ENCODE assay signal across 24 cellular contexts in the genomic region with DNA sequence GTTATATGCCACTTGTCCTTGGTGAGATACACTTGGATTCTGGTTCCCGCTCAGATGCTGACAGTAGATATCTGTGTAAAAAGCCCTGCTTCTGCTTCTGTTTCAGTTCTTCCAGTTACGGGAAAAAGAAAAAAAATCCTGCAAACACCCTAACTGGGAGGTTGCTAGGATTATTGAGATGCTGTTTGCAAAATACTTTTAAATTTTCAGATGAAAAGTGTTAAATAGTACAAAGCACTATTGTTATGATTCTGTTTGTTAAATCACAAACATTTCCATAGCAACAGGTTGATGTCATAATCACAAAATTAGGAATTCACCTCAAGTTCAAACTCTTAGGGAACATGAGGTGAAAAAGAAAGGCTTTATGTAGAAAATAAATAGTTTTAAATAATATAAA.
DNase-seq lines count a peak whose midpoint lies in the region; ATAC-seq, FAIRE-seq and TF ChIP-seq lines count a peak whose summit lies in the region.
"Had no signal": no experiment of that assay in that cellular context is flagged by ENCODE, and none has a peak within 500 bp of the region (broad histone marks: within the 10 kb centered on the region; RNA-seq: fewer than 3 reads in every experiment).

No MANE protein-coding gene starts in this region.

- H3K4me3 ChIP-seq in K562, result no peak overlapping the region
- H3K4me3 ChIP-seq in skeletal muscle tissue (ENCODE audit: low read length in 3 of 3), result no peak overlapping the region
- H3K4me3 ChIP-seq: MG63, testis had no signal

- POLR2A ChIA-PET in K562 (lab: Yijun Ruan, JAX), result no interaction called here
- POLR2A ChIA-PET in HEK293T (lab: Yijun Ruan, JAX), result no interaction called here

- H3K27me3 ChIP-seq in K562 (ENCODE audit: control insufficient read depth in 2 of 2, insufficient read depth in 2 of 2, low read length in 2 of 2) (no peaks in the 10 kb centered on the region), skeletal muscle tissue (ENCODE audit: control insufficient read depth in 3 of 3, insufficient read depth in 3 of 3, low read length in 3 of 3) (peaks cover 0 to 4% (median 0%) of the 10 kb centered on the region in 3 donors)
- H3K27me3 ChIP-seq: esophagus squamous epithelium, testis had no signal

- no TSS peak for BruUV-seq in K562 (replicated peaks; lab: Mats Ljungman, UMichigan)

- no peaks in the 10 kb centered on the region for H4K20me1 ChIP-seq in K562 (replicated peaks; ENCODE audit: control insufficient read depth, insufficient read depth, low read length)

- H3K36me3 ChIP-seq in K562 (ENCODE audit: control insufficient read depth, insufficient read depth, low read length), result no peaks in the 10 kb centered on the region
- no peaks in the 10 kb centered on the region for H3K36me3 ChIP-seq in skeletal muscle tissue (ENCODE audit: control insufficient read depth in 3 of 3, insufficient read depth in 3 of 3, low read length in 3 of 3)
- H3K36me3 ChIP-seq: esophagus squamous epithelium, MG63 had no signal

- H3K9me3 Mint-ChIP-seq in activated T-helper 17 cell treated with anti-CD3 and anti-CD28 coated beads, Interleukin-2, amount 50 U/mL, for 72 hours, result no peaks in the 10 kb centered on the region
- H3K9me3 Mint-ChIP-seq: activated CD8-positive, alpha-beta T cell treated with anti-CD3 and anti-CD28 coated beads for 36 hours; effector memory CD8-positive, alpha-beta T cell; stimulated activated effector memory CD8-positive, alpha-beta T cell treated with anti-CD3 and anti-CD28 coated beads, Interleukin-12 subunit alpha, Interleukin-12 subunit beta, amount 100 ng/mL, for 72 hours had no signal

- in situ Hi-C loops in K562 (cut with MboI), result no loop called here

- H3K9me3 ChIP-seq in K562 (replicated peaks; ENCODE audit: control insufficient read depth, insufficient read depth, low read depth, low read length), result no peaks in the 10 kb centered on the region
- H3K9me3 ChIP-seq in skeletal muscle tissue (ENCODE audit: control insufficient read depth in 3 of 3, low read length in 3 of 3), result no peaks in the 10 kb centered on the region
- H3K9me3 ChIP-seq: esophagus squamous epithelium, MG63, testis had no signal

- H3K4me2 ChIP-seq in K562 (ENCODE audit: insufficient read depth, low read length), result no peak overlapping the region

- H3K27me3 Mint-ChIP-seq in activated T-helper 17 cell treated with anti-CD3 and anti-CD28 coated beads, Interleukin-2, amount 50 U/mL, for 72 hours, result peaks cover 12% of the 10 kb centered on the region

- no peak overlapping the region for H3K27ac ChIP-seq in K562 (ENCODE audit: extremely low read depth, low read depth, low read length)
- peak overlapping the region; percentile 21 for H3K27ac ChIP-seq in skeletal muscle tissue (ENCODE audit: low read depth, low read length)
- H3K27ac ChIP-seq: parathyroid adenoma had no signal

- H3K27ac Mint-ChIP-seq in activated T-helper 17 cell treated with anti-CD3 and anti-CD28 coated beads, Interleukin-2, amount 50 U/mL, for 72 hours, result no peak overlapping the region
- H3K27ac Mint-ChIP-seq: activated CD8-positive, alpha-beta T cell treated with anti-CD3 and anti-CD28 coated beads for 36 hours; effector memory CD8-positive, alpha-beta T cell; IgD-negative memory B cell; natural killer cell treated with Interleukin-12 subunit alpha and Interleukin-12 subunit beta and Interleukin-15 and Interleukin-18, amount 100 ng/mL, for 72 hours; stimulated activated effector memory CD8-positive, alpha-beta T cell treated with anti-CD3 and anti-CD28 coated beads, Interleukin-12 subunit alpha, Interleukin-12 subunit beta, amount 100 ng/mL, for 72 hours had no signal

- no peak for FAIRE-seq in K562 (lab: Jason Lieb, UNC)

- H3K36me3 Mint-ChIP-seq in activated T-helper 17 cell treated with anti-CD3 and anti-CD28 coated beads, Interleukin-2, amount 50 U/mL, for 72 hours (ENCODE audit: low read depth), result no peaks in the 10 kb centered on the region
- H3K36me3 Mint-ChIP-seq: IgD-negative memory B cell; natural killer cell treated with Interleukin-12 subunit alpha and Interleukin-12 subunit beta and Interleukin-15 and Interleukin-18, amount 100 ng/mL, for 72 hours; stimulated activated effector memory CD8-positive, alpha-beta T cell treated with anti-CD3 and anti-CD28 coated beads, Interleukin-12 subunit alpha, Interleukin-12 subunit beta, amount 100 ng/mL, for 72 hours had no signal

- TF ChIP-seq CTCF in K562 (IDR thresholded peaks at IDR 0.05 in 2 of 3, conservative IDR thresholded peaks at IDR 0.05 in 1 of 3; ENCODE audit: insufficient read depth in 2 of 3, low read depth in 1 of 3, low read length in 3 of 3), result no peak

- no peak for ATAC-seq in K562
- peak; percentile 38 for ATAC-seq in left ventricle myocardium superior
- no peak for ATAC-seq in GM18858 (IDR thresholded peaks at IDR 0.05; ENCODE audit: unreplicated experiment)
- ATAC-seq in activated T-helper 17 cell treated with anti-CD3 and anti-CD28 coated beads, Interleukin-2, amount 50 U/mL, for 72 hours (replicated peaks), result no peak
- ATAC-seq: activated CD4-positive, CD25-positive, alpha-beta regulatory T cell treated with anti-CD3 and anti-CD28 coated beads, Interleukin-2, amount 50 U/mL, for 24 hours; activated CD8-positive, alpha-beta T cell treated with anti-CD3 and anti-CD28 coated beads for 36 hours; effector memory CD8-positive, alpha-beta T cell; natural killer cell treated with Interleukin-12 subunit alpha and Interleukin-12 subunit beta and Interleukin-15 and Interleukin-18, amount 100 ng/mL, for 72 hours; stimulated activated effector memory CD8-positive, alpha-beta T cell treated with anti-CD3 and anti-CD28 coated beads, Interleukin-12 subunit alpha, Interleukin-12 subunit beta, amount 100 ng/mL, for 72 hours had no signal

- no peaks in the 10 kb centered on the region for H3K79me2 ChIP-seq in K562 (ENCODE audit: control insufficient read depth, insufficient read depth, low read length)
- H3K79me2 ChIP-seq: parathyroid adenoma had no signal

- H3K4me1 Mint-ChIP-seq in activated T-helper 17 cell treated with anti-CD3 and anti-CD28 coated beads, Interleukin-2, amount 50 U/mL, for 72 hours, result no peaks in the 10 kb centered on the region
- H3K4me1 Mint-ChIP-seq: IgD-negative memory B cell; stimulated activated effector memory CD8-positive, alpha-beta T cell treated with anti-CD3 and anti-CD28 coated beads, Interleukin-12 subunit alpha, Interleukin-12 subunit beta, amount 100 ng/mL, for 72 hours had no signal

- TF ChIP-seq POLR2A in K562 (conservative IDR thresholded peaks at IDR 0.05), result no peak

- no peak overlapping the region for H3K4me3 Mint-ChIP-seq in activated T-helper 17 cell treated with anti-CD3 and anti-CD28 coated beads, Interleukin-2, amount 50 U/mL, for 72 hours
- H3K4me3 Mint-ChIP-seq: activated CD8-positive, alpha-beta T cell treated with anti-CD3 and anti-CD28 coated beads for 36 hours; effector memory CD8-positive, alpha-beta T cell; IgD-negative memory B cell; natural killer cell treated with Interleukin-12 subunit alpha and Interleukin-12 subunit beta and Interleukin-15 and Interleukin-18, amount 100 ng/mL, for 72 hours; stimulated activated effector memory CD8-positive, alpha-beta T cell treated with anti-CD3 and anti-CD28 coated beads, Interleukin-12 subunit alpha, Interleukin-12 subunit beta, amount 100 ng/mL, for 72 hours had no signal

- H3K9ac ChIP-seq in K562 (ENCODE audit: insufficient read depth in 1 of 2, low read depth in 2 of 2, low read length in 2 of 2) (no peak overlapping the region), skeletal muscle tissue (ENCODE audit: low read depth in 1 of 3, low read length in 3 of 3) (no peak overlapping the region)
- H3K9ac ChIP-seq: parathyroid adenoma had no signal

- no peak overlapping the region for H2AFZ ChIP-seq in K562 (ENCODE audit: low read depth, low read length)
- H2AFZ ChIP-seq: parathyroid adenoma had no signal

- WGBS in K562 (ENCODE audit: insufficient coverage, low coverage, missing lambda C conversion rate), result 26% methylated on average over 2 of the region's 2 CpGs

- no peaks in the 10 kb centered on the region for H3K4me1 ChIP-seq in K562 (replicated peaks in 1 of 2; ENCODE audit: control insufficient read depth in 2 of 2, insufficient read depth in 2 of 2, low read length in 2 of 2)
- peaks cover 0 to 9% (median 0%) of the 10 kb centered on the region in 3 donors for H3K4me1 ChIP-seq in skeletal muscle tissue (ENCODE audit: control insufficient read depth in 3 of 3, insufficient read depth in 3 of 3, low read length in 3 of 3)
- H3K4me1 ChIP-seq: testis had no signal

- CTCF ChIA-PET in K562 (lab: Yijun Ruan, JAX; ENCODE audit: low intra/inter-chr PET ratio), result no interaction called here
- CTCF ChIA-PET in HEK293T (lab: Yijun Ruan, JAX), result no interaction called here

- DNase-seq in M059J (ENCODE audit: low read depth) (peak; percentile 24), K562 (ENCODE audit: extremely low read depth in 1 of 4, low spot score in 3 of 4) (no peak), left ventricle myocardium superior (no peak), NCI-H128 (lab: John Stamatoyannopoulos, UW; ENCODE audit: unreplicated experiment) (no peak), HEK293T (ENCODE audit: extremely low spot score) (no peak)
- DNase-seq: activated CD8-positive, alpha-beta T cell treated with anti-CD3 and anti-CD28 coated beads for 36 hours; activated naive CD4-positive, alpha-beta T cell treated with Interleukin-2 at 50 U/mL for 16 hours; effector memory CD8-positive, alpha-beta T cell; esophagus squamous epithelium; H7; MG63; midbrain; NCI-H69; stimulated activated CD4-positive, alpha-beta T cell treated with anti-CD3 and anti-CD28 coated beads, Interleukin-2, amount 100 ng/mL, for 24 hours; SW 1271; testis had no signal

- TF ChIP-seq EP300 in K562 (IDR thresholded peaks at IDR 0.05; ENCODE audit: low read length), result no peak

- no peak for TF ChIP-seq RAD21 in K562 (CRISPR knock-in tag; conservative IDR thresholded peaks at IDR 0.05 in 1 of 2, IDR thresholded peaks at IDR 0.05 in 1 of 2)

- H3K9me1 ChIP-seq in K562 (ENCODE audit: control insufficient read depth, insufficient read depth, low read length), result no peaks in the 10 kb centered on the region

- intact Hi-C loops in K562 (cut with micrococcal nuclease) (no loop called here), left ventricle myocardium superior (cut with micrococcal nuclease) (no loop called here)

TF ChIP-seq in HEK293T, 16 proteins besides CTCF, POLR2A, EP300 and RAD21 (continues in another document):
- TF ChIP-seq ELF4 (IDR thresholded peaks at IDR 0.05) (no peak), LEF1 (IDR thresholded peaks at IDR 0.05; ENCODE audit: borderline replicate concordance) (no peak), FOXK2 (IDR thresholded peaks at IDR 0.05) (no peak), ZNF384 (IDR thresholded peaks at IDR 0.05) (no peak), TARDBP (IDR thresholded peaks at IDR 0.05) (no peak), FOXM1 (IDR thresholded peaks at IDR 0.05; ENCODE audit: borderline replicate concordance) (no peak), HDGF (IDR thresholded peaks at IDR 0.05; ENCODE audit: borderline replicate concordance) (no peak), L3MBTL2 (conservative IDR thresholded peaks at IDR 0.05) (no peak), ARNT (IDR thresholded peaks at IDR 0.05) (no peak), BHLHE40 (IDR thresholded peaks at IDR 0.05; ENCODE audit: borderline replicate concordance) (no peak), CTBP1 (IDR thresholded peaks at IDR 0.05; ENCODE audit: borderline replicate concordance) (no peak)
